ENCODE assay signal across 24 cellular contexts in genomic region chr13:39803156-39803555, GRCh38.
"Had no signal": no experiment of that assay in that cellular context is flagged by ENCODE, and none has a peak within 500 bp of the region (broad histone marks: within the 10 kb centered on the region; RNA-seq: fewer than 3 reads in every experiment).

No MANE protein-coding gene starts in this region.

- H3K27me3 ChIP-seq: brain microvascular endothelial cell, colonic mucosa, dorsolateral prefrontal cortex, left lung, spleen, upper lobe of right lung had no signal

- DNase-seq: activated B cell treated with CpG ODN at 0.5 μM for 24 hours; activated CD4-positive, alpha-beta T cell treated with anti-CD3 and anti-CD28 coated beads for 36 hours; activated CD4-positive, alpha-beta T cell treated with anti-CD3 and anti-CD28 coated beads, Interleukin-2, amount 50 U/mL, for 48 hours; activated gamma-delta T cell treated with Interleukin-2 at 50 U/mL for 16 hours; aorta; brain microvascular endothelial cell; colonic mucosa; dorsolateral prefrontal cortex; effector memory CD8-positive, alpha-beta T cell; kidney glomerular epithelial cell; left lung; midbrain; natural killer cell; retina; spleen; stimulated activated CD4-positive, alpha-beta T cell treated with anti-CD3 and anti-CD28 coated beads, Interleukin-4, amount 100 ng/mL, for 1 hour; stimulated activated naive CD4-positive, alpha-beta T cell; T1000; upper lobe of right lung had no signal

- H3K4me3 Mint-ChIP-seq: activated B cell treated with CpG ODN at 0.5 μM for 24 hours; activated CD4-positive, alpha-beta T cell treated with anti-CD3 and anti-CD28 coated beads for 36 hours; activated naive CD4-positive, alpha-beta T cell treated with anti-CD3 and anti-CD28 coated beads, Interleukin-2, amount 50 U/mL, for 24 hours; activated T-helper 1 cell treated with anti-CD3 and anti-CD28 coated beads, Interleukin-12 subunit alpha, Interleukin-12 subunit beta, Interleukin-2, Interleukin-4 antibody, amounts not matched to agents 30 ng/mL and 10 ng/mL and 1 ng/mL, durations not matched to agents 14 hours and 24 hours and 36 hours; effector memory CD8-positive, alpha-beta T cell; natural killer cell; T-helper 1 cell treated with Interleukin-12 subunit alpha and Interleukin-12 subunit beta and Interleukin-4 antibody, amounts not matched to agents 30 μg/mL and 1 μg/mL, for 36 hours had no signal

- ATAC-seq: activated CD4-positive, alpha-beta T cell treated with anti-CD3 and anti-CD28 coated beads for 36 hours; effector memory CD8-positive, alpha-beta T cell; left lung; natural killer cell; upper lobe of right lung had no signal

- H3K9me3 Mint-ChIP-seq: activated naive CD4-positive, alpha-beta T cell treated with anti-CD3 and anti-CD28 coated beads, Interleukin-2, amount 50 U/mL, for 24 hours had no signal

- H3K4me1 Mint-ChIP-seq: activated B cell treated with CpG ODN at 0.5 μM for 24 hours; activated naive CD4-positive, alpha-beta T cell treated with anti-CD3 and anti-CD28 coated beads, Interleukin-2, amount 50 U/mL, for 24 hours; natural killer cell had no signal

- H3K27ac ChIP-seq: brain microvascular endothelial cell, colonic mucosa, dorsolateral prefrontal cortex, left lung, upper lobe of right lung had no signal

- H3K9me3 ChIP-seq: colonic mucosa, upper lobe of right lung had no signal

- H3K27ac Mint-ChIP-seq: activated B cell treated with CpG ODN at 0.5 μM for 24 hours; activated naive CD4-positive, alpha-beta T cell treated with anti-CD3 and anti-CD28 coated beads, Interleukin-2, amount 50 U/mL, for 24 hours; activated T-helper 1 cell treated with anti-CD3 and anti-CD28 coated beads, Interleukin-12 subunit alpha, Interleukin-12 subunit beta, Interleukin-2, Interleukin-4 antibody, amounts not matched to agents 30 ng/mL and 10 ng/mL and 1 ng/mL, durations not matched to agents 14 hours and 24 hours and 36 hours; effector memory CD8-positive, alpha-beta T cell; natural killer cell; progenitor cell of endocrine pancreas; T-helper 1 cell treated with Interleukin-12 subunit alpha and Interleukin-12 subunit beta and Interleukin-4 antibody, amounts not matched to agents 30 μg/mL and 1 μg/mL, for 36 hours had no signal

- H3K27me3 Mint-ChIP-seq: activated CD4-positive, alpha-beta T cell treated with anti-CD3 and anti-CD28 coated beads for 36 hours; activated naive CD4-positive, alpha-beta T cell treated with anti-CD3 and anti-CD28 coated beads, Interleukin-2, amount 50 U/mL, for 24 hours; progenitor cell of endocrine pancreas had no signal

- H3K36me3 Mint-ChIP-seq: natural killer cell had no signal

- H3K36me3 ChIP-seq: brain microvascular endothelial cell, colonic mucosa, left lung, spleen, upper lobe of right lung had no signal

- H3K4me3 ChIP-seq: colonic mucosa, dorsolateral prefrontal cortex, left lung, lung, spleen, upper lobe of right lung had no signal

- H3K4me1 ChIP-seq: colonic mucosa, left lung, spleen, upper lobe of right lung had no signal
